Comparison of ENCODE assay signal across 1 cellular context in the genomic region with DNA sequence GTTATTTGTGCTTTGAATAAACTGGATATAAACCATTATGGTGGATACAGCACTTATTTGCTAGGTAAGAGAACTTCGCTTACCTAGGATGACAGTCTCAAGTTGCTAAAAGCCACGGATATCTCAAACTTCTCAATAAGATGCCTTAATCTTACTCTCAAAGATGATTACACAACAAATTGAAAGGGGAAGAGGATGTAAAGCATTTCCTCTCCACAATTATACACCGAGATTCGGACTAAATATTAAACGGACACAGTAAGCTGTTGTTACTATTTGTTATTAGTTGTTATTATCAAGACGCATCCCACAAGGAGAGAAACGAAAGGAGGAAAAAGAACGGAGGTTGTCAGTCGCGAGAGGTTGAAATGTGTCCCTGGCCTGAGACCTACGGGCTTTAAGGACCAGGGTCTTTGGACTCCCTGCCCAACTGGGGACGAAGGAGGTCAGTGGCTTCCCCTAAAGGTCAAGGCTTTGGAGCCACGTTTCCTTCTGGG.
TF ChIP-seq lines count a peak whose summit lies in the region.

No MANE protein-coding gene starts in this region.

TF ChIP-seq in neural cell, 6 proteins besides CTCF, POLR2A, EP300 and RAD21 (continued from another document):
- TF ChIP-seq, protein P1, sequence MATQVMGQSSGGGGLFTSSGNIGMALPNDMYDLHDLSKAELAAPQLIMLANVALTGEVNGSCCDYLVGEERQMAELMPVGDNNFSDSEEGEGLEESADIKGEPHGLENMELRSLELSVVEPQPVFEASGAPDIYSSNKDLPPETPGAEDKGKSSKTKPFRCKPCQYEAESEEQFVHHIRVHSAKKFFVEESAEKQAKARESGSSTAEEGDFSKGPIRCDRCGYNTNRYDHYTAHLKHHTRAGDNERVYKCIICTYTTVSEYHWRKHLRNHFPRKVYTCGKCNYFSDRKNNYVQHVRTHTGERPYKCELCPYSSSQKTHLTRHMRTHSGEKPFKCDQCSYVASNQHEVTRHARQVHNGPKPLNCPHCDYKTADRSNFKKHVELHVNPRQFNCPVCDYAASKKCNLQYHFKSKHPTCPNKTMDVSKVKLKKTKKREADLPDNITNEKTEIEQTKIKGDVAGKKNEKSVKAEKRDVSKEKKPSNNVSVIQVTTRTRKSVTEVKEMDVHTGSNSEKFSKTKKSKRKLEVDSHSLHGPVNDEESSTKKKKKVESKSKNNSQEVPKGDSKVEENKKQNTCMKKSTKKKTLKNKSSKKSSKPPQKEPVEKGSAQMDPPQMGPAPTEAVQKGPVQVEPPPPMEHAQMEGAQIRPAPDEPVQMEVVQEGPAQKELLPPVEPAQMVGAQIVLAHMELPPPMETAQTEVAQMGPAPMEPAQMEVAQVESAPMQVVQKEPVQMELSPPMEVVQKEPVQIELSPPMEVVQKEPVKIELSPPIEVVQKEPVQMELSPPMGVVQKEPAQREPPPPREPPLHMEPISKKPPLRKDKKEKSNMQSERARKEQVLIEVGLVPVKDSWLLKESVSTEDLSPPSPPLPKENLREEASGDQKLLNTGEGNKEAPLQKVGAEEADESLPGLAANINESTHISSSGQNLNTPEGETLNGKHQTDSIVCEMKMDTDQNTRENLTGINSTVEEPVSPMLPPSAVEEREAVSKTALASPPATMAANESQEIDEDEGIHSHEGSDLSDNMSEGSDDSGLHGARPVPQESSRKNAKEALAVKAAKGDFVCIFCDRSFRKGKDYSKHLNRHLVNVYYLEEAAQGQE (IDR thresholded peaks at IDR 0.05; ENCODE audit: borderline replicate concordance): no peak
